In genomic region chr12:122004633-122005071, GRCh38 we compare ENCODE assay signal across 11 cellular contexts. TPM values are rescaled to one million over a fixed set of nuclear protein-coding genes. Genes with fewer than 3 reads are reported as not detected.
DNase-seq lines count a peak whose midpoint lies in the region; ATAC-seq and TF ChIP-seq lines count a peak whose summit lies in the region.
"Had no signal": no experiment of that assay in that cellular context is flagged by ENCODE, and none has a peak within 500 bp of the region (broad histone marks: within the 10 kb centered on the region; RNA-seq: fewer than 3 reads in every experiment).

No MANE protein-coding gene starts in this region.

- POLR2A ChIA-PET in PC-9 (lab: Charles Lee; ENCODE audit: unreplicated experiment), result no interaction called here

- no peak overlapping the region for H3K4me3 Mint-ChIP-seq in stimulated activated memory B cell treated with anti-CD40 and anti-IgM and Interleukin-4, amounts not matched to agents 10 μg/mL and 1 μg/mL and 100 μg/mL, for 72 hours

- H3K27ac ChIP-seq in PC-9, result no peak overlapping the region

- H3K27me3 ChIP-seq in PC-9 (ENCODE audit: insufficient read depth, low read depth), result no peaks in the 10 kb centered on the region

- no peaks in the 10 kb centered on the region for H3K9me2 ChIP-seq in PC-9 (ENCODE audit: insufficient read depth)

- no peaks in the 10 kb centered on the region for H3K4me1 ChIP-seq in PC-9 (replicated peaks; ENCODE audit: insufficient read depth)

- no peaks in the 10 kb centered on the region for H3K9me3 ChIP-seq in PC-9 (ENCODE audit: insufficient read depth, low read depth)

- no peak for TF ChIP-seq CTCF in PC-9 (conservative IDR thresholded peaks at IDR 0.05)

- no peaks in the 10 kb centered on the region for H3K36me3 ChIP-seq in PC-9 (ENCODE audit: low read depth)

- no peaks in the 10 kb centered on the region for H3K79me2 ChIP-seq in PC-9 (ENCODE audit: low read depth)

- H3K27me3 Mint-ChIP-seq in stimulated activated memory B cell treated with anti-CD40 and anti-IgM and Interleukin-4, amounts not matched to agents 10 μg/mL and 1 μg/mL and 100 μg/mL, for 72 hours, result peaks cover 14% of the 10 kb centered on the region

- peak overlapping the region; percentile 76 for H3K27ac Mint-ChIP-seq in stimulated activated memory B cell treated with anti-CD40 and anti-IgM and Interleukin-4, amounts not matched to agents 10 μg/mL and 1 μg/mL and 100 μg/mL, for 72 hours

- no peak overlapping the region for H2AFZ ChIP-seq in PC-9

- peak overlapping the region; percentile 52 for H3K4me3 ChIP-seq in Jurkat, Clone E6-1 (ENCODE audit: low read length)
- H3K4me3 ChIP-seq in PC-9, result no peak overlapping the region

- CTCF ChIA-PET in PC-9 (lab: Charles Lee), result no interaction called here

- peaks cover 65% of the 10 kb centered on the region for H3K4me1 Mint-ChIP-seq in stimulated activated memory B cell treated with anti-CD40 and anti-IgM and Interleukin-4, amounts not matched to agents 10 μg/mL and 1 μg/mL and 100 μg/mL, for 72 hours

- peak; percentile 70 for ATAC-seq in stimulated activated memory B cell treated with anti-CD40 and anti-IgM and Interleukin-4, amounts not matched to agents 10 μg/mL and 1 μg/mL and 100 μg/mL, for 72 hours

- H3F3A ChIP-seq in PC-9 (ENCODE audit: insufficient read depth, low read depth), result no peaks in the 10 kb centered on the region

- no TSS peak for BruUV-seq in PC-9 (replicated peaks; lab: Mats Ljungman, UMichigan)

- no peak overlapping the region for H3K4me2 ChIP-seq in PC-9

- DNase-seq in EH (ENCODE audit: low read depth), result peak; percentile 72
- DNase-seq in Jurkat, Clone E6-1 (ENCODE audit: low read depth, low spot score), result no peak
- peak; percentile 70 for DNase-seq in germinal center (ENCODE audit: low spot score)
- no peak for DNase-seq in HCEC 1CT
- DNase-seq in NCI-H1694 (lab: John Stamatoyannopoulos, UW), result no peak
- DNase-seq in PC-9, result no peak
- no peak for DNase-seq in foreskin melanocyte
- DNase-seq: COR-L47, NCI-H1092, substantia nigra had no signal

- intact Hi-C loops in PC-9 (cut with micrococcal nuclease; ENCODE audit: unreplicated experiment), result no loop called here

- H4K20me1 ChIP-seq in PC-9 (ENCODE audit: insufficient read depth), result no peaks in the 10 kb centered on the region

- H3K36me3 Mint-ChIP-seq in stimulated activated memory B cell treated with anti-CD40 and anti-IgM and Interleukin-4, amounts not matched to agents 10 μg/mL and 1 μg/mL and 100 μg/mL, for 72 hours, result no peaks in the 10 kb centered on the region

- H3K9me3 Mint-ChIP-seq in stimulated activated memory B cell treated with anti-CD40 and anti-IgM and Interleukin-4, amounts not matched to agents 10 μg/mL and 1 μg/mL and 100 μg/mL, for 72 hours, result no peaks in the 10 kb centered on the region

RNA-seq across cellular contexts. Expression of gene BCL7A, which starts 17.0 kb away (rescaled TPM):
- polyA plus RNA-seq in Jurkat, Clone E6-1 (2012; ENCODE audit: insufficient read depth, insufficient read length), result 36.1 TPM
- 6.3 and 6.6 TPM in 2 replicates for total RNA-seq in PC-9 (2021)

Comparison
In these comparisons a context has a peak if more than half of its experiments do, and no peak if none do; other contexts are left out.
1. DNase-seq: peak in EH (single experiment) and germinal center (single experiment); none in Jurkat, Clone E6-1 (single experiment), HCEC 1CT (single experiment), NCI-H1694 (single experiment), PC-9 (0 of 2) and foreskin melanocyte (single experiment).